Comparison of ENCODE assay signal across 23 cellular contexts in genomic region chr18:33470229-33470628, GRCh38. TPM values are rescaled to one million over a fixed set of nuclear protein-coding genes. Genes with fewer than 3 reads are reported as not detected.
A peak's percentile ranks its signal among the peaks of the same experiment; 100 is the strongest.
DNase-seq lines count a peak whose midpoint lies in the region; ATAC-seq, FAIRE-seq and TF ChIP-seq lines count a peak whose summit lies in the region.
"Had no signal": no experiment of that assay in that cellular context is flagged by ENCODE, and none has a peak within 500 bp of the region (broad histone marks: within the 10 kb centered on the region; RNA-seq: fewer than 3 reads in every experiment).

No MANE protein-coding gene starts in this region.

- ATAC-seq in Panc1 (peak; percentile 78), GM18868 (IDR thresholded peaks at IDR 0.05; ENCODE audit: unreplicated experiment) (no peak)
- ATAC-seq: A549, HepG2 had no signal

- H4K20me1 ChIP-seq in H9 (ENCODE audit: control insufficient read depth, insufficient read depth, insufficient read length), result no peaks in the 10 kb centered on the region
- H4K20me1 ChIP-seq: BLaER1 treated with 17β-estradiol and CSF1 and Interleukin-3, amounts not matched to agents 10 nM and 100 nM had no signal

- no peaks in the 10 kb centered on the region for H3K4me1 Mint-ChIP-seq in CD8-positive, alpha-beta memory T cell
- peaks cover 2 to 12% of the 10 kb centered on the region in 2 experiments; a peak in 3 of 4 replicates for H3K4me1 Mint-ChIP-seq in H9

- BruUV-seq in Panc1 (replicated peaks; lab: Mats Ljungman, UMichigan), result no TSS peak

- H3K4me1 ChIP-seq in Panc1 (ENCODE audit: control insufficient read depth, insufficient read depth, low read length) (no peaks in the 10 kb centered on the region; the same call in 1 of the 2 replicates), H9 (ENCODE audit: insufficient read depth, low read length) (peaks cover 3% of the 10 kb centered on the region; the same call in 1 of the 2 replicates)
- H3K4me1 ChIP-seq in CD8-positive, alpha-beta memory T cell (ENCODE audit: insufficient read depth, low read length), result no peaks in the 10 kb centered on the region
- H3K4me1 ChIP-seq: A549; BLaER1 treated with 17β-estradiol and CSF1 and Interleukin-3, amounts not matched to agents 10 nM and 100 nM; SJSA1 had no signal

- DNase-seq in Panc1 (ENCODE audit: low read depth, low spot score) (no peak), bronchial epithelial cell (ENCODE audit: low read depth) (peak; percentile 28), kidney epithelial cell (ENCODE audit: low read depth) (peak; percentile 1), cerebellar nuclear complex (lab: John Stamatoyannopoulos, UW) (no peak), H9 (no peak)
- DNase-seq in CD8-positive, alpha-beta memory T cell, result no peak
- DNase-seq: DMS 273 treated with DMSO at 0.1 percent for 48 hours, EL, HFFc6, NCI-H1048, NCI-H1436 treated with DMSO at 0.1 percent for 48 hours, NCI-H2081 treated with DMSO at 0.1 percent for 48 hours, NCI-H226, NCI-H526 had no signal

- H2BK20ac ChIP-seq in H9 (ENCODE audit: low read depth, low read length, poor library complexity, severe bottlenecking), result no peak overlapping the region

- H3K27me3 ChIP-seq in Panc1 (ENCODE audit: control insufficient read depth, insufficient read depth, low read length), result no peaks in the 10 kb centered on the region
- peaks cover 2% of the 10 kb centered on the region for H3K27me3 ChIP-seq in bronchial epithelial cell (ENCODE audit: control insufficient read depth, insufficient read depth, low read length)
- no peaks in the 10 kb centered on the region for H3K27me3 ChIP-seq in kidney epithelial cell (ENCODE audit: control insufficient read depth, insufficient read depth, low read length)
- no peaks in the 10 kb centered on the region for H3K27me3 ChIP-seq in CD8-positive, alpha-beta memory T cell (ENCODE audit: insufficient read depth, low read length, poor library complexity, severe bottlenecking)
- no peaks in the 10 kb centered on the region for H3K27me3 ChIP-seq in H9 (ENCODE audit: insufficient read depth, low read length)
- H3K27me3 ChIP-seq: BLaER1 treated with 17β-estradiol and CSF1 and Interleukin-3, amounts not matched to agents 10 nM and 100 nM; SJSA1 had no signal

- H3K36me3 Mint-ChIP-seq in CD8-positive, alpha-beta memory T cell, result no peaks in the 10 kb centered on the region
- no peaks in the 10 kb centered on the region for H3K36me3 Mint-ChIP-seq in H9 (ENCODE audit: insufficient read depth in 1 of 3, low read depth in 3 of 3)

- H2AK5ac ChIP-seq in H9 (ENCODE audit: insufficient read length, low read length), result no peak overlapping the region

- no peaks in the 10 kb centered on the region for H3K9me3 ChIP-seq in Panc1 (ENCODE audit: control insufficient read depth, insufficient read depth, low read depth, low read length)
- H3K9me3 ChIP-seq in CD8-positive, alpha-beta memory T cell (ENCODE audit: low read length), result no peaks in the 10 kb centered on the region
- no peaks in the 10 kb centered on the region for H3K9me3 ChIP-seq in H9 (ENCODE audit: control insufficient read depth, low read depth, low read length)
- H3K9me3 ChIP-seq: A549; BLaER1 treated with 17β-estradiol and CSF1 and Interleukin-3, amounts not matched to agents 10 nM and 100 nM; SJSA1 had no signal

- no peak overlapping the region for H3K4me2 ChIP-seq in H9 (ENCODE audit: insufficient read depth, insufficient read length, low read length)
- H3K4me2 ChIP-seq: A549; BLaER1 treated with 17β-estradiol and CSF1 and Interleukin-3, amounts not matched to agents 10 nM and 100 nM; KMS-11 had no signal

- H2BK15ac ChIP-seq in H9 (ENCODE audit: low read depth, low read length), result no peak overlapping the region

- H3K14ac ChIP-seq in H9 (ENCODE audit: insufficient read depth, low read length), result no peak overlapping the region

- no peak overlapping the region for H3T11ph ChIP-seq in H9 (ENCODE audit: low read length)

- no peak overlapping the region for H2BK12ac ChIP-seq in H9 (ENCODE audit: insufficient read length, low read depth, low read length)

- no peaks in the 10 kb centered on the region for H3K36me3 ChIP-seq in Panc1 (ENCODE audit: control insufficient read depth, insufficient read depth, low read length)
- H3K36me3 ChIP-seq in bronchial epithelial cell (ENCODE audit: control insufficient read depth, insufficient read depth, low read length), result no peaks in the 10 kb centered on the region
- no peaks in the 10 kb centered on the region for H3K36me3 ChIP-seq in kidney epithelial cell (ENCODE audit: control insufficient read depth, insufficient read depth, low read length)
- H3K36me3 ChIP-seq in CD8-positive, alpha-beta memory T cell (ENCODE audit: insufficient read depth, low read length), result no peaks in the 10 kb centered on the region
- H3K36me3 ChIP-seq: BLaER1 treated with 17β-estradiol and CSF1 and Interleukin-3, amounts not matched to agents 10 nM and 100 nM; SJSA1 had no signal

- no CpG with 5 or more reads among the region's 2 CpGs for WGBS in H9 (ENCODE audit: extremely low coverage, insufficient read length, low lambda C conversion rate)

- H3K27ac ChIP-seq in 22Rv1, result 0 out of 2 replicates have a peak overlapping the region, but pooled peaks have one; percentile 5
- no peak overlapping the region for H3K27ac ChIP-seq in Panc1 (ENCODE audit: low read length)
- H3K27ac ChIP-seq in CD8-positive, alpha-beta memory T cell (ENCODE audit: low read depth, low read length), result no peak overlapping the region
- H3K27ac ChIP-seq in H9 (ENCODE audit: insufficient read length, low read depth, low read length), result no peak overlapping the region
- H3K27ac ChIP-seq: A549; BLaER1 treated with 17β-estradiol and CSF1 and Interleukin-3, amounts not matched to agents 10 nM and 100 nM; KMS-11; RWPE1; SJSA1 had no signal

- intact Hi-C loops in Panc1 (cut with micrococcal nuclease; ENCODE audit: unreplicated experiment), result no loop called here

- POLR2A ChIA-PET in Panc1 (lab: Charles Lee), result no interaction called here
- POLR2A ChIA-PET in CD8-positive, alpha-beta memory T cell (lab: Charles Lee), result no interaction called here

- H3K9ac ChIP-seq in H9 (ENCODE audit: extremely low read depth, insufficient read length, low read length), result no peak overlapping the region
- H3K9ac ChIP-seq: BLaER1 treated with 17β-estradiol and CSF1 and Interleukin-3, amounts not matched to agents 10 nM and 100 nM; KMS-11 had no signal

- H3K79me1 ChIP-seq in H9 (ENCODE audit: insufficient read depth, low read depth, low read length, poor library complexity, severe bottlenecking), result no peaks in the 10 kb centered on the region

- TF ChIP-seq CTCF in 22Rv1 (IDR thresholded peaks at IDR 0.05) (no peak), Panc1 (IDR thresholded peaks at IDR 0.05) (no peak), bronchial epithelial cell (IDR thresholded peaks at IDR 0.05; ENCODE audit: insufficient read depth, low read length, severe bottlenecking) (no peak), kidney epithelial cell (IDR thresholded peaks at IDR 0.05; ENCODE audit: insufficient read depth, low read length, poor library complexity, severe bottlenecking) (no peak), H9 (conservative IDR thresholded peaks at IDR 0.05) (no peak)

- no peak overlapping the region for H4K91ac ChIP-seq in H9 (ENCODE audit: insufficient read length, low read depth, low read length)

- H3K56ac ChIP-seq in H9 (ENCODE audit: insufficient read length, low read depth, low read length), result no peak overlapping the region

- H3K18ac ChIP-seq in H9 (ENCODE audit: insufficient read length, low read depth, low read length), result no peak overlapping the region

- H3K4me3 ChIP-seq in Panc1 (ENCODE audit: low read depth in 2 of 2, low read length in 2 of 2), result no peak overlapping the region
- no peak overlapping the region for H3K4me3 ChIP-seq in bronchial epithelial cell (ENCODE audit: low read depth, low read length)
- H3K4me3 ChIP-seq in kidney epithelial cell (ENCODE audit: low read depth, low read length), result no peak overlapping the region
- H3K4me3 ChIP-seq in CD8-positive, alpha-beta memory T cell (ENCODE audit: low read length), result no peak overlapping the region
- H3K4me3 ChIP-seq: A549; BLaER1 treated with 17β-estradiol and CSF1 and Interleukin-3, amounts not matched to agents 10 nM and 100 nM; SJSA1 had no signal

- no peak overlapping the region for H4K8ac ChIP-seq in H9 (replicated peaks; ENCODE audit: insufficient read length, low read depth, low read length)

- H2AFZ ChIP-seq in H9 (ENCODE audit: low read length), result no peak overlapping the region

- H3K79me2 ChIP-seq in H9 (ENCODE audit: insufficient read depth, low read length), result no peaks in the 10 kb centered on the region

- no peaks in the 10 kb centered on the region for H3K27me3 Mint-ChIP-seq in CD8-positive, alpha-beta memory T cell
- no peaks in the 10 kb centered on the region for H3K27me3 Mint-ChIP-seq in H9 (ENCODE audit: low read depth)

- H2BK120ac ChIP-seq in H9 (ENCODE audit: low read depth, low read length, poor library complexity, severe bottlenecking), result no peak overlapping the region

- no peak overlapping the region for H2BK5ac ChIP-seq in H9 (ENCODE audit: insufficient read length, low read length)

- no peaks in the 10 kb centered on the region for H3K23me2 ChIP-seq in H9 (ENCODE audit: insufficient read length, low read depth, low read length, poor library complexity, severe bottlenecking)

- H3K23ac ChIP-seq in H9 (ENCODE audit: insufficient read length, low read depth, low read length), result no peak overlapping the region

- H3K4ac ChIP-seq in H9 (ENCODE audit: low read depth, low read length), result no peak overlapping the region

- H3K4me3 Mint-ChIP-seq in CD8-positive, alpha-beta memory T cell, result no peak overlapping the region
- H3K4me3 Mint-ChIP-seq in H9, result no peak overlapping the region
- H3K4me3 Mint-ChIP-seq: HFFc6 had no signal

- in situ Hi-C loops in Panc1 (cut with HindIII; ENCODE audit: low pct_unique_long_range_greater_than_20kb, low sequenced_read_pairs), result no loop called here

- no peak for FAIRE-seq in bronchial epithelial cell (lab: Jason Lieb, UNC)
- FAIRE-seq: A549, H1, HepG2 had no signal

- no peak overlapping the region for H4K5ac ChIP-seq in H9 (ENCODE audit: insufficient read length, low read depth, low read length)

- H3K9me3 Mint-ChIP-seq in CD8-positive, alpha-beta memory T cell, result peaks cover 6 to 25% (median 13%) of the 10 kb centered on the region in 5 donors
- H3K9me3 Mint-ChIP-seq in H9, result no peaks in the 10 kb centered on the region

- no peak overlapping the region for H3K27ac Mint-ChIP-seq in CD8-positive, alpha-beta memory T cell
- H3K27ac Mint-ChIP-seq in H9, result no peak overlapping the region; a peak in 1 of 7 replicates
- H3K27ac Mint-ChIP-seq: HFFc6 had no signal

- CTCF ChIA-PET in Panc1 (lab: Charles Lee), result no interaction called here
- CTCF ChIA-PET in CD8-positive, alpha-beta memory T cell (lab: Charles Lee), result no interaction called here

RNA-seq across cellular contexts. Expression of gene CCDC178, which starts 29.7 kb away (rescaled TPM):
- not detected for total RNA-seq in Panc1 (2021; ENCODE audit: unreplicated experiment)
- polyA plus RNA-seq in Panc1 (2012; ENCODE audit: insufficient read length), result not detected
- total RNA-seq in bronchial epithelial cell, result 0.53 and 0.90 TPM in 2 replicates
- total RNA-seq in kidney epithelial cell, result 0.08 TPM in 1 of 2 replicates, not detected in the other
- total RNA-seq in CD8-positive, alpha-beta memory T cell, result not detected
- not detected for polyA plus RNA-seq in CD8-positive, alpha-beta memory T cell
- 0.11 TPM in 1 of 2 replicates, not detected in the other for total RNA-seq in H9 (2021)
- total RNA-seq: H1, HepG2, HFFc6, SJSA1 had no signal
- polyA plus RNA-seq: H1, HepG2 had no signal

Comparison
In these comparisons a context has a peak if more than half of its experiments do, and no peak if none do; other contexts are left out.
1. DNase-seq: peak in bronchial epithelial cell (single experiment) and kidney epithelial cell (single experiment); none in Panc1 (single experiment), cerebellar nuclear complex (0 of 2), CD8-positive, alpha-beta memory T cell (0 of 5) and H9 (single experiment).